1 cellular context compared by ENCODE assay signal in the genomic region with DNA sequence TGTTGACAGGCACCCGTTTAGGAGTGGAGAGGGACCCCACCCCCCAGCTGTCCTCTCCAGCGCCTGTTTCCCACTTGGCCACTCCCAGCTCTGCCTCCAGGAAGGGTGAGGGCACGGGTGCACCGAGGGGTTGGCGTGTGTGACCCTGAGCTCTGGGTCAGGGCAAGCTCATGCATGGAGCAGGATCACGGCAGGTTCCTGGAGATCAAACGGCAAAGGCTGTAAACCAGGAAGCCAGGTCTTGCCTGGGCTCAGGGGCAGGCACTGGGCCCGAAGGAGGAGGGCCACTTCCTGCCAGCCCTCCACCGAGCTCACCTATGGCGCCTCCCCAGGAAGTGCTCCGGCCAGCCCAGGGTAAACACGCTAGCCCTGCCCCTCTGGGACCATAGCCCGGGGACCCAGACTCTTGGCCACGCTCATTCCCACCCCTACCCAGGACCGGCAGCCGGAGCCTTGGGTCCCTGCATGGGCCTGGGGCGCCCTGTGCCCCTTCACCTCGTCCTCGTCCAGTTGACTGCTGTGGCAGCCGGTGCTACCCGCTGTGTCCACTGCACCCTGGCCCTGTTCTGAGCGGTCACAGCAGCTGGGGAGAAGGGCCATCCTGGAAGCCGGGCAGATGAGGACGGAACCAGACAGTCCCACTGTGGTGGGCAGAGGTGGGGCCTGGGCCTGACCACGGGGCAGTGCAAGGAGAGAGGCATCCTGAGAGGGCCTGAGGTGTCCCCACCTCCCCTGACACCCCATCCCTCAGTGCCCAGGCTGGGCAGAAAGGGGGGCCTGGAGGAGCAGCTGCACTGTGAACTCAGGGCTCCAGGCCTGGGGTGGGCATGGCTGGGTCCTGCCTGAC.
TF ChIP-seq lines count a peak whose summit lies in the region.

No MANE protein-coding gene starts in this region.

TF ChIP-seq in HepG2, 621 proteins besides CTCF, POLR2A, EP300 and RAD21 (continues in another document):
- peak; percentile 21; the same call in 1 of the 2 replicates for TF ChIP-seq ZNF33B (CRISPR knock-in tag; IDR thresholded peaks at IDR 0.05)
- TF ChIP-seq TGIF2 (CRISPR knock-in tag; IDR thresholded peaks at IDR 0.05): peak; percentile 21
- TF ChIP-seq ZNF687 (CRISPR knock-in tag; IDR thresholded peaks at IDR 0.05): peak; percentile 96
- peak; percentile 76 for TF ChIP-seq ISL2 (CRISPR knock-in tag; IDR thresholded peaks at IDR 0.05)
- TF ChIP-seq, protein P1, sequence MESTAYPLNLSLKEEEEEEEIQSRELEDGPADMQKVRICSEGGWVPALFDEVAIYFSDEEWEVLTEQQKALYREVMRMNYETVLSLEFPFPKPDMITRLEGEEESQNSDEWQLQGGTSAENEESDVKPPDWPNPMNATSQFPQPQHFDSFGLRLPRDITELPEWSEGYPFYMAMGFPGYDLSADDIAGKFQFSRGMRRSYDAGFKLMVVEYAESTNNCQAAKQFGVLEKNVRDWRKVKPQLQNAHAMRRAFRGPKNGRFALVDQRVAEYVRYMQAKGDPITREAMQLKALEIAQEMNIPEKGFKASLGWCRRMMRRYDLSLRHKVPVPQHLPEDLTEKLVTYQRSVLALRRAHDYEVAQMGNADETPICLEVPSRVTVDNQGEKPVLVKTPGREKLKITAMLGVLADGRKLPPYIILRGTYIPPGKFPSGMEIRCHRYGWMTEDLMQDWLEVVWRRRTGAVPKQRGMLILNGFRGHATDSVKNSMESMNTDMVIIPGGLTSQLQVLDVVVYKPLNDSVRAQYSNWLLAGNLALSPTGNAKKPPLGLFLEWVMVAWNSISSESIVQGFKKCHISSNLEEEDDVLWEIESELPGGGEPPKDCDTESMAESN (CRISPR knock-in tag; conservative IDR thresholded peaks at IDR 0.05): 0 out of 2 replicates have a peak, but pooled peaks have one; percentile 56
- TF ChIP-seq DBP (CRISPR knock-in tag; IDR thresholded peaks at IDR 0.05; ENCODE audit: not compliant biosample characterization): peak; percentile 68
- TF ChIP-seq PATZ1 (CRISPR knock-in tag; IDR thresholded peaks at IDR 0.05): peak; percentile 82
- TF ChIP-seq GRHL1 (CRISPR knock-in tag; conservative IDR thresholded peaks at IDR 0.05): no peak
- TF ChIP-seq, protein P2, sequence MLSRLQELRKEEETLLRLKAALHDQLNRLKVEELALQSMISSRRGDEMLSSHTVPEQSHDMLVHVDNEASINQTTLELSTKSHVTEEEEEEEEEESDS (CRISPR knock-in tag; IDR thresholded peaks at IDR 0.05; ENCODE audit: borderline replicate concordance): no peak
- TF ChIP-seq ZNF558 (CRISPR knock-in tag; IDR thresholded peaks at IDR 0.05; ENCODE audit: borderline replicate concordance): no peak
- TF ChIP-seq CC2D1A (CRISPR knock-in tag; IDR thresholded peaks at IDR 0.05): no peak
- TF ChIP-seq PAF1 (CRISPR knock-in tag; IDR thresholded peaks at IDR 0.05): no peak
- TF ChIP-seq ZNF562 (CRISPR knock-in tag; IDR thresholded peaks at IDR 0.05; ENCODE audit: borderline replicate concordance): no peak
- no peak; the same call in 1 of the 2 replicates for TF ChIP-seq ZNF256 (CRISPR knock-in tag; conservative IDR thresholded peaks at IDR 0.05)
- TF ChIP-seq TBX3 (IDR thresholded peaks at IDR 0.05; ENCODE audit: borderline replicate concordance): peak; percentile 43; the same call in 1 of the 2 replicates
- TF ChIP-seq, protein P3, sequence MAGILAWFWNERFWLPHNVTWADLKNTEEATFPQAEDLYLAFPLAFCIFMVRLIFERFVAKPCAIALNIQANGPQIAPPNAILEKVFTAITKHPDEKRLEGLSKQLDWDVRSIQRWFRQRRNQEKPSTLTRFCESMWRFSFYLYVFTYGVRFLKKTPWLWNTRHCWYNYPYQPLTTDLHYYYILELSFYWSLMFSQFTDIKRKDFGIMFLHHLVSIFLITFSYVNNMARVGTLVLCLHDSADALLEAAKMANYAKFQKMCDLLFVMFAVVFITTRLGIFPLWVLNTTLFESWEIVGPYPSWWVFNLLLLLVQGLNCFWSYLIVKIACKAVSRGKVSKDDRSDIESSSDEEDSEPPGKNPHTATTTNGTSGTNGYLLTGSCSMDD (CRISPR knock-in tag; IDR thresholded peaks at IDR 0.05): no peak
- no peak for TF ChIP-seq GZF1 (CRISPR knock-in tag; IDR thresholded peaks at IDR 0.05)
- TF ChIP-seq ZNF746 (CRISPR knock-in tag; IDR thresholded peaks at IDR 0.05): peak; percentile 99
- no peak for TF ChIP-seq PTBP1 (IDR thresholded peaks at IDR 0.05; ENCODE audit: low read depth, low read length, poor library complexity, severe bottlenecking)
- TF ChIP-seq, protein P4, sequence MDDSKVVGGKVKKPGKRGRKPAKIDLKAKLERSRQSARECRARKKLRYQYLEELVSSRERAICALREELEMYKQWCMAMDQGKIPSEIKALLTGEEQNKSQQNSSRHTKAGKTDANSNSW (CRISPR knock-in tag; IDR thresholded peaks at IDR 0.05; ENCODE audit: borderline replicate concordance): no peak
- no peak; the same call in 1 of the 2 replicates for TF ChIP-seq SIX1 (CRISPR knock-in tag; IDR thresholded peaks at IDR 0.05; ENCODE audit: borderline replicate concordance)
- TF ChIP-seq, protein P5, sequence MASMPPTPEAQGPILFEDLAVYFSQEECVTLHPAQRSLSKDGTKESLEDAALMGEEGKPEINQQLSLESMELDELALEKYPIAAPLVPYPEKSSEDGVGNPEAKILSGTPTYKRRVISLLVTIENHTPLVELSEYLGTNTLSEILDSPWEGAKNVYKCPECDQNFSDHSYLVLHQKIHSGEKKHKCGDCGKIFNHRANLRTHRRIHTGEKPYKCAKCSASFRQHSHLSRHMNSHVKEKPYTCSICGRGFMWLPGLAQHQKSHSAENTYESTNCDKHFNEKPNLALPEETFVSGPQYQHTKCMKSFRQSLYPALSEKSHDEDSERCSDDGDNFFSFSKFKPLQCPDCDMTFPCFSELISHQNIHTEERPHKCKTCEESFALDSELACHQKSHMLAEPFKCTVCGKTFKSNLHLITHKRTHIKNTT (CRISPR knock-in tag; IDR thresholded peaks at IDR 0.05): no peak
- no peak for TF ChIP-seq ZNF382 (CRISPR knock-in tag; IDR thresholded peaks at IDR 0.05; ENCODE audit: borderline replicate concordance)
- no peak for TF ChIP-seq ATF3 (CRISPR knock-in tag; IDR thresholded peaks at IDR 0.05)
- TF ChIP-seq TEAD2 (CRISPR knock-in tag; IDR thresholded peaks at IDR 0.05): no peak
- TF ChIP-seq PAXIP1 (CRISPR knock-in tag; conservative IDR thresholded peaks at IDR 0.05): peak; percentile 92
- no peak for TF ChIP-seq THAP8 (CRISPR knock-in tag; IDR thresholded peaks at IDR 0.05; ENCODE audit: borderline replicate concordance)
- TF ChIP-seq ZNF510 (CRISPR knock-in tag; IDR thresholded peaks at IDR 0.05; ENCODE audit: low read depth): no peak
